In the genomic region with DNA sequence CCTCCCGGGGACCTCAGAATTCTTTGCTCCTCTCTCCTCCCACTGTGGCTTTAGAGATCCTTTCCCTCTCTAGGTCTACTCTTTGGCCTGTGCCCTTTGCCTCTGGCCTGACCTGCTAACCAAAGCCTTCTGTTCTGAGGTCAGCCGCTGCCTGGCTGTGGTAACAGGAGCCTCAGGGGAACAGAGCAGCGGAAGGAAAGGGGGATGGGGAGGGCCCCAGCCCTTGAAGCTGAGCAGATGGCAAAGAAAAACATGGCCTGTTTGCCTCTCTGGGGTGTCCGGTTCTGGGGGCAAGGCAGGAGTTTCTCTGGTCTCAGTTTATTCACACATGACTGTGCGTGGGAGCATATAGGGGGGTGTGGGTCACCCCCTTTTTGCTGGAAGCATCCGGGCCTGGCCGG, we compare ENCODE assay signal across 1 cellular context.
TF ChIP-seq lines count a peak whose summit lies in the region.

No MANE protein-coding gene starts in this region.

TF ChIP-seq in GM23338, 12 proteins besides CTCF, POLR2A, EP300 and RAD21 (continued from another document):
- TF ChIP-seq ZNF462 (CRISPR knock-in tag; IDR thresholded peaks at IDR 0.05) = no peak
- TF ChIP-seq ETS1 (IDR thresholded peaks at IDR 0.05) = no peak
- TF ChIP-seq EZH2 (IDR thresholded peaks at IDR 0.05; ENCODE audit: low read depth, unreplicated experiment) = no peak
- no peak for TF ChIP-seq ZNF114 (CRISPR knock-in tag; IDR thresholded peaks at IDR 0.05)
- no peak for TF ChIP-seq ZNF331 (CRISPR knock-in tag; IDR thresholded peaks at IDR 0.05; ENCODE audit: low read depth)
- no peak for TF ChIP-seq NANOG (IDR thresholded peaks at IDR 0.05; ENCODE audit: borderline replicate concordance)
- no peak for TF ChIP-seq POLR2AphosphoS5 (IDR thresholded peaks at IDR 0.05; ENCODE audit: low read depth)
- no peak for TF ChIP-seq EZH2phosphoT487 (IDR thresholded peaks at IDR 0.05; ENCODE audit: unreplicated experiment)
